ENCODE assay signal across 12 cellular contexts in genomic region chr15:77818484-77819270, GRCh38.
DNase-seq lines count a peak whose midpoint lies in the region; ATAC-seq, FAIRE-seq and TF ChIP-seq lines count a peak whose summit lies in the region.
"Had no signal": no experiment of that assay in that cellular context is flagged by ENCODE, and none has a peak within 500 bp of the region (broad histone marks: within the 10 kb centered on the region; RNA-seq: fewer than 3 reads in every experiment).

No MANE protein-coding gene starts in this region.

- TF ChIP-seq POLR2A in heart left ventricle (IDR thresholded peaks at IDR 0.05) = no peak

- H3K4me3 ChIP-seq in right cardiac atrium (ENCODE audit: low read length) (peak overlapping the region; percentile 39), heart left ventricle (peak overlapping the region in 6 of 12 donors; percentile 2 to 51 (median 46)), mammary epithelial cell (replicated peaks in 1 of 3; ENCODE audit: insufficient read depth in 1 of 3, low read depth in 2 of 3, low read length in 3 of 3) (no peak overlapping the region), neural cell (ENCODE audit: low read length) (peak overlapping the region; percentile 77), pancreas (peak overlapping the region in 2 of 4 donors; percentile 34 to 48)
- H3K4me3 ChIP-seq: SJSA1 had no signal

- dilution Hi-C loops in mammary epithelial cell (cut with HindIII; ENCODE audit: low sequenced_read_pairs) = no loop called here

- H4K20me1 ChIP-seq in mammary epithelial cell (ENCODE audit: insufficient read depth, low read length) (no peaks in the 10 kb centered on the region), neural cell (ENCODE audit: insufficient read depth) (no peaks in the 10 kb centered on the region)

- no peaks in the 10 kb centered on the region for H3F3A ChIP-seq in neural cell (ENCODE audit: insufficient read depth, low read length, poor library complexity, severe bottlenecking)

- H3K4me2 ChIP-seq in mammary epithelial cell (ENCODE audit: insufficient read depth, low read depth, low read length) = peak overlapping the region; percentile 68
- H3K4me2 ChIP-seq in neural cell (ENCODE audit: low read length) = peak overlapping the region; percentile 57

- H3K9me3 ChIP-seq in right cardiac atrium (ENCODE audit: control insufficient read depth, low read length) (no peaks in the 10 kb centered on the region), heart left ventricle (no peaks in the 10 kb centered on the region), mammary epithelial cell (replicated peaks; ENCODE audit: insufficient read depth, low read length) (no peaks in the 10 kb centered on the region), neural cell (ENCODE audit: low read length) (no peaks in the 10 kb centered on the region), pancreas (no peaks in the 10 kb centered on the region)
- H3K9me3 ChIP-seq: BLaER1, SJSA1 had no signal

- H3K9me2 ChIP-seq in neural cell (ENCODE audit: insufficient read depth, low read length) = no peaks in the 10 kb centered on the region

- DNase-seq in right cardiac atrium (peak in 2 of 3 donors; percentile 34 to 55), heart left ventricle (no peak), mammary epithelial cell (no peak), NAMALWA (ENCODE audit: low spot score) (no peak), pancreas (no peak), activated gamma-delta T cell treated with Interleukin-2 at 50 U/mL for 16 hours (no peak)
- DNase-seq: activated CD4-positive, alpha-beta T cell treated with anti-CD3 and anti-CD28 coated beads for 4 hours; NCI-H226 had no signal

- no peak for TF ChIP-seq EP300 in neural cell (conservative IDR thresholded peaks at IDR 0.05; ENCODE audit: poor library complexity, severe bottlenecking)

- intact Hi-C loops in right cardiac atrium (cut with DNase I) = loop anchor here in 2 of 4 donors (10.0 kb wide), 2 partner anchors 154 to 164 kb away; no protein-coding TSS in a partner anchor
- intact Hi-C loops in heart left ventricle (cut with DNase I) = loop anchor here in 1 of 10 donors (5.0 kb wide), 1 partner anchor 181 kb away; no protein-coding TSS in a partner anchor
- intact Hi-C loops in mammary epithelial cell (cut with micrococcal nuclease) = no loop called here
- intact Hi-C loops in pancreas (cut with DNase I) = loop anchor here in 2 of 3 donors (10.0 kb wide), 2 partner anchors 64 to 154 kb away; no protein-coding TSS in a partner anchor

- H2AFZ ChIP-seq in mammary epithelial cell (ENCODE audit: low read depth, low read length) (peak overlapping the region; percentile 21), neural cell (ENCODE audit: low read depth, low read length) (no peak overlapping the region)

- H3K4me1 ChIP-seq in right cardiac atrium (ENCODE audit: control insufficient read depth, insufficient read depth, low read length) (no peaks in the 10 kb centered on the region), heart left ventricle (peaks cover 0 to 23% (median 0%) of the 10 kb centered on the region in 12 donors), mammary epithelial cell (ENCODE audit: insufficient read depth, low read length) (peaks cover 13% of the 10 kb centered on the region), pancreas (peaks cover 0 to 5% (median 0%) of the 10 kb centered on the region in 3 donors)
- H3K4me1 ChIP-seq: BLaER1 had no signal

- no peak for TF ChIP-seq RAD21 in neural cell (conservative IDR thresholded peaks at IDR 0.05)

- WGBS in right cardiac atrium = 7% methylated on average over 81 of the region's 81 CpGs
- WGBS in heart left ventricle, 4 donors = 7 to 16% (median 11%) methylated on average over 13 to 81 of the region's 81 CpGs
- WGBS in mammary epithelial cell (ENCODE audit: low coverage, missing lambda C conversion rate) = 0% methylated on average over 3 of the region's 81 CpGs
- WGBS in pancreas, 2 donors = 8 to 13% methylated on average over 35 to 81 of the region's 81 CpGs

- FAIRE-seq in pancreas (lab: Jason Lieb, UNC) = no peak

- BruUV-seq in mammary epithelial cell (replicated peaks; lab: Mats Ljungman, UMichigan) = no TSS peak

- no peak overlapping the region for H3K9ac ChIP-seq in mammary epithelial cell (ENCODE audit: insufficient read depth, low read length)
- peak overlapping the region; percentile 85 for H3K9ac ChIP-seq in neural cell (ENCODE audit: low read length)
- H3K9ac ChIP-seq: BLaER1 had no signal

- CTCF ChIA-PET in mammary epithelial cell (lab: Charles Lee; ENCODE audit: low non-redundant PET) = no interaction called here

- in situ Hi-C loops in mammary epithelial cell (cut with MboI; ENCODE audit: low sequenced_read_pairs in 2 of 2) = loop anchor here (25.0 kb wide), 2 partner anchors 181 to 706 kb away; partner anchors contain the start of gene LINGO1 (in 1 of the 2)

- H3K27me3 ChIP-seq in right cardiac atrium (ENCODE audit: control insufficient read depth, insufficient read depth) (no peaks in the 10 kb centered on the region), heart left ventricle (peaks cover 26 to 69% (median 39%) of the 10 kb centered on the region in 9 donors), mammary epithelial cell (ENCODE audit: insufficient read depth, low read length) (peaks cover 35% of the 10 kb centered on the region), neural cell (ENCODE audit: insufficient read depth, low read depth, low read length) (peaks cover 5% of the 10 kb centered on the region), pancreas (peaks cover 0 to 27% (median 3%) of the 10 kb centered on the region in 4 donors)

- H3K36me3 ChIP-seq in heart left ventricle (no peaks in the 10 kb centered on the region), mammary epithelial cell (ENCODE audit: insufficient read depth, low read length) (no peaks in the 10 kb centered on the region), neural cell (ENCODE audit: insufficient read depth, low read length) (no peaks in the 10 kb centered on the region), pancreas (no peaks in the 10 kb centered on the region)
- H3K36me3 ChIP-seq: BLaER1, SJSA1 had no signal

- H3K27ac ChIP-seq in right cardiac atrium (ENCODE audit: low read length) (no peak overlapping the region), heart left ventricle (no peak overlapping the region), mammary epithelial cell (ENCODE audit: insufficient read depth, low read depth, low read length) (no peak overlapping the region), neural cell (ENCODE audit: low read length) (no peak overlapping the region), pancreas (no peak overlapping the region)
- H3K27ac ChIP-seq: BLaER1, SJSA1 had no signal

- ATAC-seq in right cardiac atrium (no peak), heart left ventricle (no peak), pancreas (no peak), GM18519 (IDR thresholded peaks at IDR 0.05; ENCODE audit: low FRiP score, unreplicated experiment) (no peak)

- TF ChIP-seq CTCF in heart left ventricle (IDR thresholded peaks at IDR 0.05) = no peak
- no peak for TF ChIP-seq CTCF in mammary epithelial cell (conservative IDR thresholded peaks at IDR 0.05 in 1 of 2, IDR thresholded peaks at IDR 0.05 in 1 of 2; ENCODE audit: extremely low read depth in 1 of 2, insufficient read depth in 1 of 2, low read depth in 1 of 2, low read length in 2 of 2)
- TF ChIP-seq CTCF in neural cell (IDR thresholded peaks at IDR 0.05; ENCODE audit: poor library complexity, severe bottlenecking) = no peak
- TF ChIP-seq CTCF in pancreas (IDR thresholded peaks at IDR 0.05) = no peak

- H3K79me2 ChIP-seq in mammary epithelial cell (ENCODE audit: insufficient read depth, low read length) (no peaks in the 10 kb centered on the region), neural cell (replicated peaks; ENCODE audit: insufficient read depth, low read length) (peaks cover 4% of the 10 kb centered on the region)

TF ChIP-seq in neural cell, 6 proteins besides CTCF, POLR2A, EP300 and RAD21:
- TF ChIP-seq REST (IDR thresholded peaks at IDR 0.05; ENCODE audit: borderline replicate concordance) (no peak), TAF1 (IDR thresholded peaks at IDR 0.05; ENCODE audit: low read depth) (no peak), MXI1 (conservative IDR thresholded peaks at IDR 0.05; ENCODE audit: poor library complexity, severe bottlenecking) (no peak), SMC3 (conservative IDR thresholded peaks at IDR 0.05; ENCODE audit: poor library complexity) (no peak), POLR2AphosphoS5 (IDR thresholded peaks at IDR 0.05) (no peak), EZH2 (IDR thresholded peaks at IDR 0.05; ENCODE audit: borderline replicate concordance, insufficient read depth, low read length, poor library complexity, severe bottlenecking) (no peak)

Comparison
In these comparisons a context has a peak if more than half of its experiments do, and no peak if none do; other contexts are left out.
1. DNase-seq: peak in right cardiac atrium (2 of 3); none in heart left ventricle (0 of 5), mammary epithelial cell (single experiment), NAMALWA (single experiment), pancreas (0 of 6) and activated gamma-delta T cell treated with Interleukin-2 at 50 U/mL for 16 hours (single experiment).
2. H3K4me3 ChIP-seq: peak in right cardiac atrium (single experiment) and neural cell (single experiment); none in mammary epithelial cell (0 of 3).